15 cellular contexts compared by ENCODE assay signal in genomic region chr2:196206804-196207203, GRCh38. TPM values are rescaled to one million over a fixed set of nuclear protein-coding genes. Genes with fewer than 3 reads are reported as not detected.
DNase-seq lines count a peak whose midpoint lies in the region; TF ChIP-seq lines count a peak whose summit lies in the region.
"Had no signal": no experiment of that assay in that cellular context is flagged by ENCODE, and none has a peak within 500 bp of the region (broad histone marks: within the 10 kb centered on the region; RNA-seq: fewer than 3 reads in every experiment).

No MANE protein-coding gene starts in this region.

- H2BK12ac ChIP-seq in neuronal stem cell (ENCODE audit: low read length): no peak overlapping the region

- H2AFZ ChIP-seq in mammary epithelial cell (ENCODE audit: low read depth, low read length) (no peak overlapping the region), neuronal stem cell (ENCODE audit: low read length) (no peak overlapping the region)

- H3K4me3 ChIP-seq in mammary epithelial cell (replicated peaks in 1 of 3; ENCODE audit: insufficient read depth in 1 of 3, low read depth in 2 of 3, low read length in 3 of 3) (no peak overlapping the region), neuronal stem cell (ENCODE audit: low read length in 2 of 2) (no peak overlapping the region)
- H3K4me3 ChIP-seq: left lung, SK-N-MC, smooth muscle cell had no signal

- H4K8ac ChIP-seq in neuronal stem cell (ENCODE audit: low read depth, low read length): no peak overlapping the region

- H3K79me2 ChIP-seq in mammary epithelial cell (ENCODE audit: insufficient read depth, low read length): no peaks in the 10 kb centered on the region

- H3K27ac Mint-ChIP-seq in progenitor cell of endocrine pancreas: no peak overlapping the region
- H3K27ac Mint-ChIP-seq: activated naive CD8-positive, alpha-beta T cell treated with anti-CD3 and anti-CD28 coated beads, Interleukin-2, amount 10 ng/mL, durations not matched to agents 7 days and 5 days had no signal

- no peak overlapping the region for H3K9ac ChIP-seq in mammary epithelial cell (ENCODE audit: insufficient read depth, low read length)
- no peak overlapping the region for H3K9ac ChIP-seq in neuronal stem cell (ENCODE audit: low read depth, low read length, poor library complexity)

- in situ Hi-C loops in mammary epithelial cell (cut with MboI; ENCODE audit: low sequenced_read_pairs in 2 of 2): no loop called here

- no peak overlapping the region for H3K4me3 Mint-ChIP-seq in progenitor cell of endocrine pancreas (ENCODE audit: low read depth)
- H3K4me3 Mint-ChIP-seq: activated naive CD8-positive, alpha-beta T cell treated with anti-CD3 and anti-CD28 coated beads, Interleukin-2, amount 10 ng/mL, durations not matched to agents 7 days and 5 days had no signal

- no peaks in the 10 kb centered on the region for H3K36me3 ChIP-seq in mammary epithelial cell (ENCODE audit: insufficient read depth, low read length)
- H3K36me3 ChIP-seq in neuronal stem cell (replicated peaks in 1 of 2; ENCODE audit: control insufficient read depth in 2 of 2, insufficient read depth in 2 of 2, low read length in 2 of 2): no peaks in the 10 kb centered on the region
- H3K36me3 ChIP-seq: neutrophil had no signal

- peak; percentile 58 for DNase-seq in DMS53 (lab: John Stamatoyannopoulos, UW)
- peak; percentile 79 for DNase-seq in NCI-H2171 (lab: John Stamatoyannopoulos, UW)
- DNase-seq in mammary epithelial cell: peak; percentile 16
- no peak for DNase-seq in neuronal stem cell (ENCODE audit: low spot score)
- DNase-seq in GM20000 (ENCODE audit: low spot score): no peak
- DNase-seq in NCI-H526 treated with DMSO at 0.1 percent for 48 hours (lab: John Stamatoyannopoulos, UW): no peak
- no peak for DNase-seq in progenitor cell of endocrine pancreas (ENCODE audit: low spot score, unreplicated experiment)
- DNase-seq: activated naive CD8-positive, alpha-beta T cell treated with anti-CD3 and anti-CD28 coated beads, Interleukin-2, amount 10 ng/mL, durations not matched to agents 7 days and 5 days; COR-L47; left lung; NCI-H1105 treated with DMSO at 0.1 percent for 48 hours; substantia nigra had no signal

- intact Hi-C loops in mammary epithelial cell (cut with micrococcal nuclease): no loop called here

- H4K91ac ChIP-seq in neuronal stem cell (ENCODE audit: low read depth, low read length, poor library complexity): no peak overlapping the region

- no peaks in the 10 kb centered on the region for H3K9me3 ChIP-seq in mammary epithelial cell (replicated peaks; ENCODE audit: insufficient read depth, low read length)
- no peaks in the 10 kb centered on the region for H3K9me3 ChIP-seq in neuronal stem cell (replicated peaks in 1 of 2; ENCODE audit: control insufficient read depth in 2 of 2, insufficient read depth in 1 of 2, low read depth in 1 of 2, low read length in 2 of 2)
- H3K9me3 ChIP-seq: left lung, neutrophil had no signal

- no peak overlapping the region for H2BK5ac ChIP-seq in neuronal stem cell (ENCODE audit: low read length)

- no peak for TF ChIP-seq CTCF in mammary epithelial cell (conservative IDR thresholded peaks at IDR 0.05 in 1 of 2, IDR thresholded peaks at IDR 0.05 in 1 of 2; ENCODE audit: extremely low read depth in 1 of 2, insufficient read depth in 1 of 2, low read depth in 1 of 2, low read length in 2 of 2)
- TF ChIP-seq CTCF in GM20000 (IDR thresholded peaks at IDR 0.05; ENCODE audit: extremely low read depth, missing control alignments): no peak
- no peak for TF ChIP-seq CTCF in progenitor cell of endocrine pancreas (IDR thresholded peaks at IDR 0.05; ENCODE audit: unreplicated experiment)

- no peak overlapping the region for H3K4me2 ChIP-seq in mammary epithelial cell (ENCODE audit: insufficient read depth, low read depth, low read length)
- H3K4me2 ChIP-seq in neuronal stem cell (ENCODE audit: insufficient read depth, low read length, poor library complexity, severe bottlenecking): no peak overlapping the region
- H3K4me2 ChIP-seq: smooth muscle cell had no signal

- dilution Hi-C loops in mammary epithelial cell (cut with HindIII; ENCODE audit: low sequenced_read_pairs): no loop called here

- H3K18ac ChIP-seq in neuronal stem cell (ENCODE audit: low read length): no peak overlapping the region

- H3K36me3 Mint-ChIP-seq in progenitor cell of endocrine pancreas (ENCODE audit: insufficient read depth): peaks cover 3% of the 10 kb centered on the region

- H3K27ac ChIP-seq in mammary epithelial cell (ENCODE audit: insufficient read depth, low read depth, low read length): no peak overlapping the region
- no peak overlapping the region for H3K27ac ChIP-seq in neuronal stem cell (replicated peaks; ENCODE audit: low read length)
- H3K27ac ChIP-seq: left lung, neutrophil had no signal

- no peak overlapping the region for H2BK15ac ChIP-seq in neuronal stem cell (ENCODE audit: low read length)

- H3K23ac ChIP-seq in neuronal stem cell (ENCODE audit: low read depth, low read length, poor library complexity): peak overlapping the region; percentile 48

- CTCF ChIA-PET in mammary epithelial cell (lab: Charles Lee; ENCODE audit: low non-redundant PET): no interaction called here

- no peak overlapping the region for H2AK5ac ChIP-seq in neuronal stem cell (ENCODE audit: low read depth, low read length)

- H3K27me3 Mint-ChIP-seq in progenitor cell of endocrine pancreas: no peaks in the 10 kb centered on the region
- H3K27me3 Mint-ChIP-seq: activated naive CD8-positive, alpha-beta T cell treated with anti-CD3 and anti-CD28 coated beads, Interleukin-2, amount 10 ng/mL, durations not matched to agents 7 days and 5 days had no signal

- H3K14ac ChIP-seq in neuronal stem cell (ENCODE audit: low read length): no peak overlapping the region

- no peaks in the 10 kb centered on the region for H3K4me1 Mint-ChIP-seq in progenitor cell of endocrine pancreas (ENCODE audit: low read depth)

- no peaks in the 10 kb centered on the region for H3K9me3 Mint-ChIP-seq in progenitor cell of endocrine pancreas (ENCODE audit: low read depth)
- H3K9me3 Mint-ChIP-seq: activated naive CD8-positive, alpha-beta T cell treated with anti-CD3 and anti-CD28 coated beads, Interleukin-2, amount 10 ng/mL, durations not matched to agents 7 days and 5 days had no signal

- WGBS in mammary epithelial cell (ENCODE audit: low coverage, missing lambda C conversion rate): 11% methylated on average over 1 of the region's 1 CpG
- no CpG with 5 or more reads among the region's 1 CpG for WGBS in neuronal stem cell (ENCODE audit: extremely low coverage in 2 of 2, insufficient read length in 2 of 2, insufficient replicate concordance in 1 of 2), 2 donors

- H3K27me3 ChIP-seq in mammary epithelial cell (ENCODE audit: insufficient read depth, low read length) (no peaks in the 10 kb centered on the region), neuronal stem cell (ENCODE audit: control insufficient read depth in 3 of 3, insufficient read depth in 3 of 3, low read depth in 1 of 3, low read length in 3 of 3) (no peaks in the 10 kb centered on the region)
- H3K27me3 ChIP-seq: left lung, neutrophil had no signal

- BruUV-seq in mammary epithelial cell (replicated peaks; lab: Mats Ljungman, UMichigan): no TSS peak

- no peaks in the 10 kb centered on the region for H4K20me1 ChIP-seq in mammary epithelial cell (ENCODE audit: insufficient read depth, low read length)

- H3K4me1 ChIP-seq in mammary epithelial cell (ENCODE audit: insufficient read depth, low read length) (peaks cover 6% of the 10 kb centered on the region), neuronal stem cell (ENCODE audit: control insufficient read depth in 2 of 2, insufficient read depth in 1 of 2, low read depth in 1 of 2, low read length in 2 of 2) (peaks cover 0 to 6% of the 10 kb centered on the region in 2 donors)

- H3K79me1 ChIP-seq in neuronal stem cell (ENCODE audit: low read depth, low read length): no peaks in the 10 kb centered on the region

- H2BK120ac ChIP-seq in neuronal stem cell (ENCODE audit: low read depth, low read length): no peak overlapping the region

- H3K4ac ChIP-seq in neuronal stem cell (ENCODE audit: low read length): no peak overlapping the region

RNA-seq across cellular contexts. Expression of gene STK17B, which starts 35.4 kb away (rescaled TPM):
- 10 to 100 TPM in 1 of 2 donors, 1 to 10 TPM in 1; 5.7 to 11.6 TPM for total RNA-seq in mammary epithelial cell
- polyA plus RNA-seq in mammary epithelial cell: 4.3 TPM
- polyA minus RNA-seq in mammary epithelial cell: 3.7 TPM
- polyA plus RNA-seq in neuronal stem cell (2013, experiment 1 of 2): 12.6 TPM
- polyA plus RNA-seq in neuronal stem cell (2013, experiment 2 of 2): 13.0 TPM
- 3.4 and 3.6 TPM in 2 replicates for total RNA-seq in progenitor cell of endocrine pancreas

Comparison
In these comparisons a context has a peak if more than half of its experiments do, and no peak if none do; other contexts are left out.
1. DNase-seq: peak in DMS53 (single experiment), NCI-H2171 (single experiment) and mammary epithelial cell (single experiment); none in neuronal stem cell (single experiment), GM20000 (single experiment), NCI-H526 treated with DMSO at 0.1 percent for 48 hours (single experiment) and progenitor cell of endocrine pancreas (single experiment).